Comparison of ENCODE assay signal across 13 cellular contexts in genomic region chr4:14874990-14875389, GRCh38.
DNase-seq lines count a peak whose midpoint lies in the region; ATAC-seq and TF ChIP-seq lines count a peak whose summit lies in the region.
"Had no signal": no experiment of that assay in that cellular context is flagged by ENCODE, and none has a peak within 500 bp of the region (broad histone marks: within the 10 kb centered on the region; RNA-seq: fewer than 3 reads in every experiment).

No MANE protein-coding gene starts in this region.

- peaks cover 2% of the 10 kb centered on the region for H3K4me1 Mint-ChIP-seq in neural progenitor cell
- H3K4me1 Mint-ChIP-seq: nephron had no signal

- no peaks in the 10 kb centered on the region for H4K20me1 ChIP-seq in neural progenitor cell (ENCODE audit: low read depth)

- no peak overlapping the region for H2AFZ ChIP-seq in neural progenitor cell (replicated peaks)

- TF ChIP-seq POLR2A in upper lobe of left lung (IDR thresholded peaks at IDR 0.05), result no peak

- H3K36me3 ChIP-seq in neural progenitor cell (no peaks in the 10 kb centered on the region), upper lobe of left lung (no peaks in the 10 kb centered on the region)

- H3K4me3 ChIP-seq in GM12865 (ENCODE audit: low read depth, low read length) (no peak overlapping the region), neural progenitor cell (no peak overlapping the region), upper lobe of left lung (no peak overlapping the region)

- H3K9me3 Mint-ChIP-seq in neural progenitor cell, result no peaks in the 10 kb centered on the region
- H3K9me3 Mint-ChIP-seq: H9, IgD-negative memory B cell, nephron had no signal

- H3K27me3 ChIP-seq in neural progenitor cell (no peaks in the 10 kb centered on the region), upper lobe of left lung (no peaks in the 10 kb centered on the region)

- H3K4me1 ChIP-seq in neural progenitor cell (no peaks in the 10 kb centered on the region), upper lobe of left lung (peaks cover 11 to 16% (median 12%) of the 10 kb centered on the region in 4 donors)

- no peaks in the 10 kb centered on the region for H3F3A ChIP-seq in neural progenitor cell (ENCODE audit: low read depth)

- H3K9me3 ChIP-seq in neural progenitor cell (ENCODE audit: low read depth) (no peaks in the 10 kb centered on the region), upper lobe of left lung (no peaks in the 10 kb centered on the region)

- no peak overlapping the region for H3K4me2 ChIP-seq in neural progenitor cell

- WGBS in upper lobe of left lung, 2 donors, result 33 to 95% methylated on average over 1 of the region's 1 CpG

- no peaks in the 10 kb centered on the region for H3K79me2 ChIP-seq in neural progenitor cell (ENCODE audit: low read depth)

- H3K9ac ChIP-seq in neural progenitor cell, result no peak overlapping the region

- ATAC-seq in GM19328 (IDR thresholded peaks at IDR 0.05; ENCODE audit: unreplicated experiment), result peak; percentile 41
- peak; percentile 60 for ATAC-seq in HG02759 (IDR thresholded peaks at IDR 0.05; ENCODE audit: unreplicated experiment)
- peak; percentile 69 for ATAC-seq in HG03460 (IDR thresholded peaks at IDR 0.05; ENCODE audit: unreplicated experiment)
- ATAC-seq in upper lobe of left lung (ENCODE audit: low FRiP score in 2 of 2), result no peak

- H3K27ac ChIP-seq in neural progenitor cell (no peak overlapping the region), upper lobe of left lung (no peak overlapping the region)

- peak; percentile 92 for DNase-seq in GM12865 (ENCODE audit: low read depth)
- DNase-seq in KG1 (lab: John Stamatoyannopoulos, UW), result no peak
- DNase-seq in neural progenitor cell (ENCODE audit: low spot score), result no peak
- no peak for DNase-seq in activated naive CD4-positive, alpha-beta T cell treated with anti-CD3 and anti-CD28 coated beads, Interleukin-2, amount 50 U/mL, for 16 hours
- no peak for DNase-seq in upper lobe of left lung
- DNase-seq: activated T-cell treated with anti-CD3 and anti-CD28 coated beads, Interleukin-2, amount 50 U/mL, for 48 hours; caudate nucleus; H9 had no signal

- H3K27me3 Mint-ChIP-seq in neural progenitor cell (ENCODE audit: insufficient read depth, low read depth), result peaks cover 6% of the 10 kb centered on the region
- H3K27me3 Mint-ChIP-seq: IgD-negative memory B cell had no signal

- no peaks in the 10 kb centered on the region for H3K36me3 Mint-ChIP-seq in neural progenitor cell
- H3K36me3 Mint-ChIP-seq: IgD-negative memory B cell had no signal

- H3K4me3 Mint-ChIP-seq in neural progenitor cell, result no peak overlapping the region
- H3K4me3 Mint-ChIP-seq: H9, IgD-negative memory B cell, nephron had no signal

- TF ChIP-seq EP300 in upper lobe of left lung (IDR thresholded peaks at IDR 0.05), result no peak

- H3K27ac Mint-ChIP-seq in neural progenitor cell, result no peak overlapping the region
- H3K27ac Mint-ChIP-seq: H9, IgD-negative memory B cell, nephron had no signal

- TF ChIP-seq CTCF in GM12865 (IDR thresholded peaks at IDR 0.05; ENCODE audit: insufficient read depth, low read depth, low read length, missing control alignments) (no peak), neural progenitor cell (IDR thresholded peaks at IDR 0.05) (no peak), upper lobe of left lung (IDR thresholded peaks at IDR 0.05) (no peak)

Comparison
In these comparisons a context has a peak if more than half of its experiments do, and no peak if none do; other contexts are left out.
1. ATAC-seq: peak in GM19328 (single experiment), HG02759 (single experiment) and HG03460 (single experiment); none in upper lobe of left lung (0 of 2).